10 cellular contexts compared by ENCODE assay signal in the genomic region with DNA sequence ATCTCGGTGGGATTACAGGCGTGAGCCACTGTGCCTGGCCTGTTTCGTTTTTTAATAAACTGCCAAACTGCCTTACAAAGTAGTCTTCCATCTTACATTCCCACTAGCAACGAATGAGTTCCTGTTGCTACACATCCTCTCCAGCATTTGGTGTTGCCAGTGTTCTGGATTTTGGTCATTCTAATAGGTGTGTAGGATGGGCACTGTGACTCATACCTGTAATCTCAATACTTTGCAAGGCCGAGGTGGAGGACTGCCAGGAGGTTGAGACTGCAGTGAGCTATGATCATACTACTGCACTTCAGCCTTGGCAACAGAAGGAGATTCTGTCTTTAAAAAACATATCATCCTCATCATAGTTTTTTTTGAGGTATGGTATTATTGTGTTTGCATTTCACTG. TPM values are rescaled to one million over a fixed set of nuclear protein-coding genes. Genes with fewer than 3 reads are reported as not detected.
A peak's percentile ranks its signal among the peaks of the same experiment; 100 is the strongest.
DNase-seq lines count a peak whose midpoint lies in the region; ATAC-seq and TF ChIP-seq lines count a peak whose summit lies in the region.
"Had no signal": no experiment of that assay in that cellular context is flagged by ENCODE, and none has a peak within 500 bp of the region (broad histone marks: within the 10 kb centered on the region; RNA-seq: fewer than 3 reads in every experiment).

No MANE protein-coding gene starts in this region.

- H3K4me1 ChIP-seq in adrenal gland (replicated peaks in 1 of 2): no peaks in the 10 kb centered on the region

- WGBS in adrenal gland, 4 donors: 66 to 70% (median 69%) methylated on average over 5 of the region's 5 CpGs

- DNase-seq in NCI-H2029 (lab: John Stamatoyannopoulos, UW): peak; percentile 51
- no peak for DNase-seq in NCI-H2029 treated with DMSO at 0.1 percent for 48 hours (lab: John Stamatoyannopoulos, UW)
- DNase-seq in adrenal gland: peak in 6 of 7 donors; percentile 50 to 80 (median 70)
- peak; percentile 57 for DNase-seq in renal cortical epithelial cell (ENCODE audit: low read depth)
- DNase-seq in globus pallidus (ENCODE audit: low spot score): no peak
- DNase-seq in activated CD4-positive, CD25-positive, alpha-beta regulatory T cell (lab: John Stamatoyannopoulos, UW): no peak
- DNase-seq: activated T-cell treated with anti-CD3 and anti-CD28 coated beads, Interleukin-2, amount 50 U/mL, for 48 hours had no signal

- no peak for TF ChIP-seq CTCF in adrenal gland (IDR thresholded peaks at IDR 0.05)

- H3K4me3 ChIP-seq in adrenal gland: no peak overlapping the region

- ATAC-seq in HG02884 (IDR thresholded peaks at IDR 0.05; ENCODE audit: unreplicated experiment): peak; percentile 91
- ATAC-seq in GM18870 (IDR thresholded peaks at IDR 0.05; ENCODE audit: unreplicated experiment): no peak

- no peaks in the 10 kb centered on the region for H3K9me3 ChIP-seq in adrenal gland (replicated peaks in 1 of 3)

- no peaks in the 10 kb centered on the region for H3K27me3 ChIP-seq in adrenal gland

- no peak for TF ChIP-seq POLR2A in adrenal gland (IDR thresholded peaks at IDR 0.05)

- intact Hi-C loops in adrenal gland (cut with DNase I): no loop called here

- no peaks in the 10 kb centered on the region for H3K36me3 ChIP-seq in adrenal gland (replicated peaks in 1 of 2)

- no peak overlapping the region for H3K27ac ChIP-seq in adrenal gland
- H3K27ac ChIP-seq: 22Rv1 had no signal

RNA-seq across cellular contexts. Expression of a gene that starts 21.4 kb away (rescaled TPM):
- 10 to 100 TPM; 10.3 to 17.7 (median 13.1) TPM for total RNA-seq in adrenal gland
- 10 to 100 TPM in 1 of 3 donors, 1 to 10 TPM in 2; 7.9 to 20.2 (median 8.1) TPM for polyA plus RNA-seq in adrenal gland
- total RNA-seq in renal cortical epithelial cell: 9.9 and 24.5 TPM in 2 replicates

Comparison
In these comparisons a context has a peak if more than half of its experiments do, and no peak if none do; other contexts are left out.
1. DNase-seq: peak in NCI-H2029 (single experiment), adrenal gland (6 of 7) and renal cortical epithelial cell (single experiment); none in NCI-H2029 treated with DMSO at 0.1 percent for 48 hours (single experiment), globus pallidus (single experiment) and activated CD4-positive, CD25-positive, alpha-beta regulatory T cell (0 of 4).